1 cellular context compared by ENCODE assay signal in the genomic region with DNA sequence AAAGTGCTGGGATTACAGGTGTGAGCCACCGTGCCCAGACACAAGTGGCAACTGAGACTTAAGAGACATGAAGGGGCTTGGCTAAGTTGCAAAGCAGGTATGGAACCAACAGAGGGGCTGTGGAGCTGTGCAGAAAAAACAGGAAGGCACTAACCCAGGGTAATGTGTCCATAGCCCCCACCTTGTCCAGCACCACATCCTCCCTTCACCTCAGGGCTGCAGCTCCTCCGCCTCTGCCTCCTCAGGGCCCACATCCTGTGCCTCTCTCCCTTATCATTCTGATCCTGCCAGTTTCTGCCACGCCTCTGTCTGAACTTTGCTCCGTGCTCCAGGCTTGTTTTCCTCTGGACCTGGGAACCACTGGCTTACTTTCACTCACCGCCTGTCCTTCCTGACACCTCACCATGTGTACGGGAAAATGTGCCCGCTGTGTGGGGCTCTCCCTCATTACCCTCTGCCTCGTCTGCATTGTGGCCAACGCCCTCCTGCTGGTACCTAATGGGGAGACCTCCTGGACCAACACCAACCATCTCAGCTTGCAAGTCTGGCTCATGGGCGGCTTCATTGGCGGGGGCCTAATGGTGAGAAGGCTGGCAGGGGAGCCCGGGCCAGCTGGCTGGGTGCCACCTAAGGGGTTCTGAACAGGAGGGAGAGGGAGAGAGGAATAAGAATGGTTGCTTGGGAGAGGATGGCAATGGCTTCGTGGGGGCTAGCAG.
TF ChIP-seq lines count a peak whose summit lies in the region.

A gene with protein sequence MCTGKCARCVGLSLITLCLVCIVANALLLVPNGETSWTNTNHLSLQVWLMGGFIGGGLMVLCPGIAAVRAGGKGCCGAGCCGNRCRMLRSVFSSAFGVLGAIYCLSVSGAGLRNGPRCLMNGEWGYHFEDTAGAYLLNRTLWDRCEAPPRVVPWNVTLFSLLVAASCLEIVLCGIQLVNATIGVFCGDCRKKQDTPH (plus strand): TSS at position 368 of the 716 bp plus-strand sequence. CDS start 37 bp downstream, at position 405.

TF ChIP-seq in HCT116, 20 proteins besides CTCF, POLR2A, EP300 and RAD21:
- no peak for TF ChIP-seq EGR1 (IDR thresholded peaks at IDR 0.05; ENCODE audit: low read depth)
- TF ChIP-seq, protein P1, sequence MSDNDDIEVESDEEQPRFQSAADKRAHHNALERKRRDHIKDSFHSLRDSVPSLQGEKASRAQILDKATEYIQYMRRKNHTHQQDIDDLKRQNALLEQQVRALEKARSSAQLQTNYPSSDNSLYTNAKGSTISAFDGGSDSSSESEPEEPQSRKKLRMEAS (IDR thresholded peaks at IDR 0.05): no peak
- TF ChIP-seq SIN3A (IDR thresholded peaks at IDR 0.05; ENCODE audit: low read depth): no peak
- no peak for TF ChIP-seq SRF (IDR thresholded peaks at IDR 0.05; ENCODE audit: low read depth)
- no peak for TF ChIP-seq EZH2 (IDR thresholded peaks at IDR 0.05)
- TF ChIP-seq, protein P2, sequence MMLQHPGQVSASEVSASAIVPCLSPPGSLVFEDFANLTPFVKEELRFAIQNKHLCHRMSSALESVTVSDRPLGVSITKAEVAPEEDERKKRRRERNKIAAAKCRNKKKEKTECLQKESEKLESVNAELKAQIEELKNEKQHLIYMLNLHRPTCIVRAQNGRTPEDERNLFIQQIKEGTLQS (IDR thresholded peaks at IDR 0.05): no peak
- TF ChIP-seq EZH2phosphoT487 (IDR thresholded peaks at IDR 0.05; ENCODE audit: borderline replicate concordance): no peak
- TF ChIP-seq, protein P3, sequence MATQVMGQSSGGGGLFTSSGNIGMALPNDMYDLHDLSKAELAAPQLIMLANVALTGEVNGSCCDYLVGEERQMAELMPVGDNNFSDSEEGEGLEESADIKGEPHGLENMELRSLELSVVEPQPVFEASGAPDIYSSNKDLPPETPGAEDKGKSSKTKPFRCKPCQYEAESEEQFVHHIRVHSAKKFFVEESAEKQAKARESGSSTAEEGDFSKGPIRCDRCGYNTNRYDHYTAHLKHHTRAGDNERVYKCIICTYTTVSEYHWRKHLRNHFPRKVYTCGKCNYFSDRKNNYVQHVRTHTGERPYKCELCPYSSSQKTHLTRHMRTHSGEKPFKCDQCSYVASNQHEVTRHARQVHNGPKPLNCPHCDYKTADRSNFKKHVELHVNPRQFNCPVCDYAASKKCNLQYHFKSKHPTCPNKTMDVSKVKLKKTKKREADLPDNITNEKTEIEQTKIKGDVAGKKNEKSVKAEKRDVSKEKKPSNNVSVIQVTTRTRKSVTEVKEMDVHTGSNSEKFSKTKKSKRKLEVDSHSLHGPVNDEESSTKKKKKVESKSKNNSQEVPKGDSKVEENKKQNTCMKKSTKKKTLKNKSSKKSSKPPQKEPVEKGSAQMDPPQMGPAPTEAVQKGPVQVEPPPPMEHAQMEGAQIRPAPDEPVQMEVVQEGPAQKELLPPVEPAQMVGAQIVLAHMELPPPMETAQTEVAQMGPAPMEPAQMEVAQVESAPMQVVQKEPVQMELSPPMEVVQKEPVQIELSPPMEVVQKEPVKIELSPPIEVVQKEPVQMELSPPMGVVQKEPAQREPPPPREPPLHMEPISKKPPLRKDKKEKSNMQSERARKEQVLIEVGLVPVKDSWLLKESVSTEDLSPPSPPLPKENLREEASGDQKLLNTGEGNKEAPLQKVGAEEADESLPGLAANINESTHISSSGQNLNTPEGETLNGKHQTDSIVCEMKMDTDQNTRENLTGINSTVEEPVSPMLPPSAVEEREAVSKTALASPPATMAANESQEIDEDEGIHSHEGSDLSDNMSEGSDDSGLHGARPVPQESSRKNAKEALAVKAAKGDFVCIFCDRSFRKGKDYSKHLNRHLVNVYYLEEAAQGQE (IDR thresholded peaks at IDR 0.05; ENCODE audit: low read depth): no peak
- no peak for TF ChIP-seq ZFX (IDR thresholded peaks at IDR 0.05)
- TF ChIP-seq FOSL1 (IDR thresholded peaks at IDR 0.05; ENCODE audit: low read depth): no peak
- no peak for TF ChIP-seq ZNF274 (IDR thresholded peaks at IDR 0.05; ENCODE audit: low read depth, low read length)
- no peak for TF ChIP-seq CBX3 (IDR thresholded peaks at IDR 0.05; ENCODE audit: low read depth)
- TF ChIP-seq SP1 (IDR thresholded peaks at IDR 0.05; ENCODE audit: low read depth): no peak
